Comparison of ENCODE assay signal across 28 cellular contexts in the genomic region with DNA sequence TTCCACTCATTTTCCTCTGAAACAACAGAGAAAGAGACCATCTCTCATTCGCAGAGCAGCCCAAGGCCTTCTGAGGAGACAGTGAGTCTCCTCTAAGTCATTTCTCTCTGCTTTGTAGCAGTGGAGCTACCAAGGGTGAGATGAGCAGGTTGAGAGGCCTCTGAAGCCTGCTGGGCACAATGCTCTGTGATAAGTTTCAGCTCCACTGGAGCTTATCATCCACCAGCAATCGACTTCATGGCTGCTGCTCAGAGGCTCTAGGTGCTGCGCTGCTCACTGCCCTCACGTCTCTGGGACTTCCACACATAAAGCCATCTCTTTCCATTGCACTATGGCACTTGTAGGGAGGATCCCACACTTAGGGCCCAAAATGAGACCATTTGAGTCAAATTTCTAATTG.
DNase-seq lines count a peak whose midpoint lies in the region; TF ChIP-seq lines count a peak whose summit lies in the region.
"Had no signal": no experiment of that assay in that cellular context is flagged by ENCODE, and none has a peak within 500 bp of the region (broad histone marks: within the 10 kb centered on the region; RNA-seq: fewer than 3 reads in every experiment).

No MANE protein-coding gene starts in this region.

- CTCF ChIA-PET in MCF 10A (lab: Yijun Ruan, JAX) = no interaction called here

- peaks cover 26 to 27% (median 27%) of the 10 kb centered on the region in 3 donors for H3K4me1 ChIP-seq in skeletal muscle tissue (ENCODE audit: control insufficient read depth in 3 of 3, insufficient read depth in 3 of 3, low read length in 3 of 3)
- H3K4me1 ChIP-seq: ascending aorta, SJCRH30, transverse colon had no signal

- H3K27me3 Mint-ChIP-seq in nephron (ENCODE audit: low read depth) = peaks cover 4% of the 10 kb centered on the region
- no peaks in the 10 kb centered on the region for H3K27me3 Mint-ChIP-seq in MCF 10A (ENCODE audit: insufficient read depth, unreplicated experiment)

- H3K9me3 Mint-ChIP-seq in nephron (peaks cover 6% of the 10 kb centered on the region), MCF 10A (ENCODE audit: unreplicated experiment) (no peaks in the 10 kb centered on the region)
- H3K9me3 Mint-ChIP-seq: activated naive CD8-positive, alpha-beta T cell treated with anti-CD3 and anti-CD28 coated beads, Interleukin-2, amount 10 ng/mL, durations not matched to agents 7 days and 5 days had no signal

- intact Hi-C loops in MCF 10A (cut with micrococcal nuclease) = no loop called here

- peak overlapping the region; percentile 51 to 86 (median 85) for H3K4me3 Mint-ChIP-seq in nephron
- H3K4me3 Mint-ChIP-seq in MCF 10A (ENCODE audit: unreplicated experiment) = no peak overlapping the region
- H3K4me3 Mint-ChIP-seq: activated naive CD8-positive, alpha-beta T cell treated with anti-CD3 and anti-CD28 coated beads, Interleukin-2, amount 10 ng/mL, durations not matched to agents 7 days and 5 days had no signal

- no peaks in the 10 kb centered on the region for H3K9me3 ChIP-seq in skeletal muscle tissue (ENCODE audit: control insufficient read depth in 3 of 3, low read length in 3 of 3)
- H3K9me3 ChIP-seq: ascending aorta; BLaER1 treated with 17β-estradiol and CSF1 and Interleukin-3, amounts not matched to agents 10 nM and 100 nM; SJCRH30; transverse colon had no signal

- H3K27ac Mint-ChIP-seq in nephron (peak overlapping the region in 2 of 3 experiments; percentile 43 to 55), MCF 10A (ENCODE audit: low read depth, unreplicated experiment) (no peak overlapping the region)
- H3K27ac Mint-ChIP-seq: activated naive CD8-positive, alpha-beta T cell treated with anti-CD3 and anti-CD28 coated beads, Interleukin-2, amount 10 ng/mL, durations not matched to agents 7 days and 5 days had no signal

- no peaks in the 10 kb centered on the region for H3K4me1 Mint-ChIP-seq in nephron
- no peaks in the 10 kb centered on the region for H3K4me1 Mint-ChIP-seq in MCF 10A (ENCODE audit: insufficient read depth, unreplicated experiment)
- H3K4me1 Mint-ChIP-seq: activated naive CD8-positive, alpha-beta T cell treated with anti-CD3 and anti-CD28 coated beads, Interleukin-2, amount 10 ng/mL, durations not matched to agents 7 days and 5 days had no signal

- H3K4me3 ChIP-seq in H7 (ENCODE audit: insufficient read depth, low read depth, low read length) = no peak overlapping the region
- H3K4me3 ChIP-seq in skeletal muscle tissue (ENCODE audit: low read length in 3 of 3) = no peak overlapping the region
- H3K4me3 ChIP-seq: ascending aorta; BLaER1 treated with 17β-estradiol and CSF1 and Interleukin-3, amounts not matched to agents 10 nM and 100 nM; SJCRH30; transverse colon had no signal

- H3K27me3 ChIP-seq in H7 (ENCODE audit: control insufficient read depth, insufficient read depth, low read length) (no peaks in the 10 kb centered on the region), skeletal muscle tissue (ENCODE audit: control insufficient read depth in 3 of 3, insufficient read depth in 3 of 3, low read length in 3 of 3) (no peaks in the 10 kb centered on the region)
- H3K27me3 ChIP-seq: ascending aorta; BLaER1 treated with 17β-estradiol and CSF1 and Interleukin-3, amounts not matched to agents 10 nM and 100 nM; SJCRH30; transverse colon had no signal

- H3K36me3 Mint-ChIP-seq in nephron (ENCODE audit: low read depth) (peaks cover 42% of the 10 kb centered on the region), MCF 10A (ENCODE audit: insufficient read depth, unreplicated experiment) (no peaks in the 10 kb centered on the region)
- H3K36me3 Mint-ChIP-seq: activated naive CD8-positive, alpha-beta T cell treated with anti-CD3 and anti-CD28 coated beads, Interleukin-2, amount 10 ng/mL, durations not matched to agents 7 days and 5 days had no signal

- BruUV-seq in MCF 10A (replicated peaks; lab: Mats Ljungman, UMichigan) = no TSS peak

- TF ChIP-seq CTCF in nephron (IDR thresholded peaks at IDR 0.05; ENCODE audit: unreplicated experiment in 3 of 3) = no peak
- no peak for TF ChIP-seq CTCF in MCF 10A (IDR thresholded peaks at IDR 0.05; ENCODE audit: unreplicated experiment)

- peak overlapping the region; percentile 67 for H3K27ac ChIP-seq in skeletal muscle tissue (ENCODE audit: low read depth, low read length)
- H3K27ac ChIP-seq: ascending aorta; BLaER1 treated with 17β-estradiol and CSF1 and Interleukin-3, amounts not matched to agents 10 nM and 100 nM; SJCRH30; transverse colon had no signal

- DNase-seq in H7 (peak; percentile 5), erythroblast (lab: John Stamatoyannopoulos, UW) (peak; percentile 24 to 60), GOT3 (lab: John Stamatoyannopoulos, UW) (no peak), MCF 10A (ENCODE audit: unreplicated experiment) (no peak), NCI-H2107 (lab: John Stamatoyannopoulos, UW) (no peak)
- DNase-seq: activated CD4-positive, alpha-beta T cell treated with anti-CD3 and anti-CD28 coated beads for 48 hours; activated CD8-positive, alpha-beta memory T cell treated with anti-CD3 and anti-CD28 coated beads for 24 hours; activated gamma-delta T cell; activated naive CD8-positive, alpha-beta T cell treated with anti-CD3 and anti-CD28 coated beads, Interleukin-2, amount 10 ng/mL, durations not matched to agents 7 days and 5 days; activated T-cell treated with anti-CD3 and anti-CD28 coated beads for 4 hours; cortex of kidney; DMS79; effector memory CD4-positive, alpha-beta T cell; GDM1; head of caudate nucleus; IMR-90; mammary epithelial cell; NCI-H1048; NCI-H446; posterior cingulate gyrus; SJCRH30; stimulated activated CD4-positive, alpha-beta T cell treated with anti-CD3 and anti-CD28 coated beads, Interleukin-4, amount 100 ng/mL, for 4 hours; T1000; transverse colon had no signal

- no peak for TF ChIP-seq POLR2A in erythroblast (IDR thresholded peaks at IDR 0.05; ENCODE audit: low read length)

- POLR2A ChIA-PET in MCF 10A (lab: Yijun Ruan, JAX) = no interaction called here

- peak overlapping the region in 1 of 3 donors; percentile 47 for H3K9ac ChIP-seq in skeletal muscle tissue (ENCODE audit: low read depth in 1 of 3, low read length in 3 of 3)
- H3K9ac ChIP-seq: BLaER1 treated with 17β-estradiol and CSF1 and Interleukin-3, amounts not matched to agents 10 nM and 100 nM had no signal

- H3K36me3 ChIP-seq in H7 (replicated peaks; ENCODE audit: control insufficient read depth, insufficient read depth, low read length) = no peaks in the 10 kb centered on the region
- H3K36me3 ChIP-seq in skeletal muscle tissue (ENCODE audit: control insufficient read depth in 3 of 3, insufficient read depth in 3 of 3, low read length in 3 of 3) = peaks cover 18 to 28% (median 23%) of the 10 kb centered on the region in 3 donors
- H3K36me3 ChIP-seq: ascending aorta; BLaER1 treated with 17β-estradiol and CSF1 and Interleukin-3, amounts not matched to agents 10 nM and 100 nM; SJCRH30; transverse colon had no signal

Comparison
In these comparisons a context has a peak if more than half of its experiments do, and no peak if none do; other contexts are left out.
1. DNase-seq: peak in H7 (single experiment) and erythroblast (2 of 2); none in GOT3 (single experiment), MCF 10A (single experiment) and NCI-H2107 (single experiment).